27 cellular contexts compared by ENCODE assay signal in genomic region chr6:45136495-45136894, GRCh38.
"Had no signal": no experiment of that assay in that cellular context is flagged by ENCODE, and none has a peak within 500 bp of the region (broad histone marks: within the 10 kb centered on the region; RNA-seq: fewer than 3 reads in every experiment).

No MANE protein-coding gene starts in this region.

- H3K27ac ChIP-seq: colonic mucosa, coronary artery, dorsolateral prefrontal cortex, epithelial cell of prostate, esophagus muscularis mucosa, esophagus squamous epithelium, foreskin keratinocyte, gastrocnemius medialis, gastroesophageal sphincter, heart left ventricle, heart right ventricle had no signal

- H3K4me1 ChIP-seq: colonic mucosa, esophagus squamous epithelium, foreskin keratinocyte had no signal

- DNase-seq: colonic mucosa; cortex of kidney; dermis blood vessel endothelial cell; dorsolateral prefrontal cortex; effector CD4-positive, alpha-beta T cell; effector CD8-positive, alpha-beta T cell; effector memory CD4-positive, alpha-beta T cell; effector memory CD8-positive, alpha-beta T cell; endodermal cell; erythroblast; esophagus squamous epithelium; foreskin fibroblast; foreskin keratinocyte; foreskin melanocyte; gastrocnemius medialis; glutamatergic neuron; head of caudate nucleus; heart left ventricle; heart right ventricle had no signal

- H3K4me3 ChIP-seq: colonic mucosa, coronary artery, dorsolateral prefrontal cortex, esophagus muscularis mucosa, esophagus squamous epithelium, gastrocnemius medialis, gastroesophageal sphincter, heart left ventricle, heart right ventricle had no signal

- H3K27me3 ChIP-seq: colonic mucosa, dorsolateral prefrontal cortex, esophagus muscularis mucosa, esophagus squamous epithelium, foreskin keratinocyte, gastrocnemius medialis, gastroesophageal sphincter, heart left ventricle, heart right ventricle had no signal

- H3K9me3 ChIP-seq: gastrocnemius medialis had no signal

- ATAC-seq: effector memory CD8-positive, alpha-beta T cell; esophagus mucosa; foreskin keratinocyte; gastrocnemius medialis; gastroesophageal sphincter; heart left ventricle; heart right ventricle had no signal

- FAIRE-seq: colon, endometrium, endothelial cell of umbilical vein had no signal

- H3K36me3 ChIP-seq: colonic mucosa, esophagus muscularis mucosa, esophagus squamous epithelium, gastrocnemius medialis, gastroesophageal sphincter, heart left ventricle, heart right ventricle had no signal
